In genomic region chr3:32403663-32404062, GRCh38 we compare ENCODE assay signal across 12 cellular contexts. TPM values are rescaled to one million over a fixed set of nuclear protein-coding genes. Genes with fewer than 3 reads are reported as not detected.
DNase-seq lines count a peak whose midpoint lies in the region; ATAC-seq, FAIRE-seq and TF ChIP-seq lines count a peak whose summit lies in the region.
"Had no signal": no experiment of that assay in that cellular context is flagged by ENCODE, and none has a peak within 500 bp of the region (broad histone marks: within the 10 kb centered on the region; RNA-seq: fewer than 3 reads in every experiment).

No MANE protein-coding gene starts in this region.

- no peak for ATAC-seq in activated T-cell treated with anti-CD3 and anti-CD28 coated beads, Interleukin-2, amount 50 U/mL, for 4 hours
- no peak for ATAC-seq in activated T-helper 17 cell treated with anti-CD3 and anti-CD28 coated beads, Interleukin-2, amount 50 U/mL, for 72 hours (replicated peaks)
- ATAC-seq in HG02852 (IDR thresholded peaks at IDR 0.05; ENCODE audit: unreplicated experiment) = no peak
- no peak for ATAC-seq in pancreas

- H3K27me3 ChIP-seq in neutrophil (no peaks in the 10 kb centered on the region), pancreas (no peaks in the 10 kb centered on the region)
- H3K27me3 ChIP-seq: BE2C, SJSA1 had no signal

- H3K4me1 Mint-ChIP-seq in activated T-cell treated with anti-CD3 and anti-CD28 coated beads, Interleukin-2, amount 50 U/mL, for 24 hours (ENCODE audit: low read depth) = peaks cover 83% of the 10 kb centered on the region
- H3K4me1 Mint-ChIP-seq in activated T-cell treated with anti-CD3 and anti-CD28 coated beads, Interleukin-2, amount 50 U/mL, for 4 hours (ENCODE audit: low read depth) = peaks cover 70% of the 10 kb centered on the region
- peaks cover 36% of the 10 kb centered on the region for H3K4me1 Mint-ChIP-seq in activated T-helper 17 cell treated with anti-CD3 and anti-CD28 coated beads, Interleukin-2, amount 50 U/mL, for 72 hours

- peaks cover 27% of the 10 kb centered on the region for H3K36me3 Mint-ChIP-seq in activated T-cell treated with anti-CD3 and anti-CD28 coated beads, Interleukin-2, amount 50 U/mL, for 24 hours (ENCODE audit: low read depth)
- H3K36me3 Mint-ChIP-seq in activated T-cell treated with anti-CD3 and anti-CD28 coated beads, Interleukin-2, amount 50 U/mL, for 4 hours (ENCODE audit: insufficient read depth) = peaks cover 7% of the 10 kb centered on the region
- H3K36me3 Mint-ChIP-seq in activated T-helper 17 cell treated with anti-CD3 and anti-CD28 coated beads, Interleukin-2, amount 50 U/mL, for 72 hours (ENCODE audit: low read depth) = peaks cover 5% of the 10 kb centered on the region

- DNase-seq in activated T-cell treated with anti-CD3 and anti-CD28 coated beads, Interleukin-2, amount 50 U/mL, for 24 hours = no peak
- no peak for DNase-seq in activated T-cell treated with anti-CD3 and anti-CD28 coated beads, Interleukin-2, amount 50 U/mL, for 4 hours
- DNase-seq in NCI-H2029 treated with DMSO at 0.1 percent for 48 hours (lab: John Stamatoyannopoulos, UW) (peak; percentile 65), HUDEP-2 (lab: John Stamatoyannopoulos, UW; ENCODE audit: unreplicated experiment in 76 of 76) (no peak), pancreas (no peak)
- DNase-seq: activated CD4-positive, alpha-beta T cell treated with anti-CD3 and anti-CD28 coated beads for 48 hours; BE2C; islet precursor cell had no signal

- H3K4me1 ChIP-seq in neutrophil (ENCODE audit: control insufficient read depth in 1 of 2, insufficient read depth in 1 of 2, low read depth in 1 of 2, low read length in 1 of 2) (peaks cover 91 to 92% of the 10 kb centered on the region in 2 experiments), pancreas (peaks cover 5 to 24% (median 15%) of the 10 kb centered on the region in 3 donors)
- H3K4me1 ChIP-seq: BE2C had no signal

- TF ChIP-seq CTCF in neutrophil (IDR thresholded peaks at IDR 0.05) (no peak), pancreas (IDR thresholded peaks at IDR 0.05) (no peak)

- no peaks in the 10 kb centered on the region for H3K27me3 Mint-ChIP-seq in activated T-cell treated with anti-CD3 and anti-CD28 coated beads, Interleukin-2, amount 50 U/mL, for 24 hours
- H3K27me3 Mint-ChIP-seq in activated T-cell treated with anti-CD3 and anti-CD28 coated beads, Interleukin-2, amount 50 U/mL, for 4 hours (ENCODE audit: low read depth) = no peaks in the 10 kb centered on the region
- no peaks in the 10 kb centered on the region for H3K27me3 Mint-ChIP-seq in activated T-helper 17 cell treated with anti-CD3 and anti-CD28 coated beads, Interleukin-2, amount 50 U/mL, for 72 hours

- peaks cover 7% of the 10 kb centered on the region for H3K36me3 ChIP-seq in neutrophil
- H3K36me3 ChIP-seq in pancreas = no peaks in the 10 kb centered on the region
- H3K36me3 ChIP-seq: BE2C, SJSA1 had no signal

- H3K4me3 Mint-ChIP-seq in activated T-cell treated with anti-CD3 and anti-CD28 coated beads, Interleukin-2, amount 50 U/mL, for 24 hours = no peak overlapping the region
- H3K4me3 Mint-ChIP-seq in activated T-cell treated with anti-CD3 and anti-CD28 coated beads, Interleukin-2, amount 50 U/mL, for 4 hours = no peak overlapping the region
- peak overlapping the region; percentile 93 for H3K4me3 Mint-ChIP-seq in activated T-helper 17 cell treated with anti-CD3 and anti-CD28 coated beads, Interleukin-2, amount 50 U/mL, for 72 hours

- WGBS in pancreas, 2 donors = 75 to 78% methylated on average over 3 of the region's 3 CpGs

- H3K27ac Mint-ChIP-seq in activated T-cell treated with anti-CD3 and anti-CD28 coated beads, Interleukin-2, amount 50 U/mL, for 24 hours = peak overlapping the region; percentile 89
- no peak overlapping the region for H3K27ac Mint-ChIP-seq in activated T-helper 17 cell treated with anti-CD3 and anti-CD28 coated beads, Interleukin-2, amount 50 U/mL, for 72 hours

- no peaks in the 10 kb centered on the region for H3K9me3 ChIP-seq in neutrophil
- no peaks in the 10 kb centered on the region for H3K9me3 ChIP-seq in pancreas
- H3K9me3 ChIP-seq: BE2C, SJSA1 had no signal

- H3K4me3 ChIP-seq in neutrophil (ENCODE audit: low read depth in 1 of 2, low read length in 1 of 2) (no peak overlapping the region), pancreas (no peak overlapping the region)
- H3K4me3 ChIP-seq: SJSA1 had no signal

- no peak for FAIRE-seq in pancreas (lab: Jason Lieb, UNC)

- H3K27ac ChIP-seq in neutrophil (peak overlapping the region; percentile 87), pancreas (peak overlapping the region in 2 of 4 donors; percentile 93 to 94)
- H3K27ac ChIP-seq: SJSA1 had no signal

- H3K9me3 Mint-ChIP-seq in activated T-cell treated with anti-CD3 and anti-CD28 coated beads, Interleukin-2, amount 50 U/mL, for 24 hours = no peaks in the 10 kb centered on the region
- no peaks in the 10 kb centered on the region for H3K9me3 Mint-ChIP-seq in activated T-cell treated with anti-CD3 and anti-CD28 coated beads, Interleukin-2, amount 50 U/mL, for 4 hours
- H3K9me3 Mint-ChIP-seq in activated T-helper 17 cell treated with anti-CD3 and anti-CD28 coated beads, Interleukin-2, amount 50 U/mL, for 72 hours = no peaks in the 10 kb centered on the region

- intact Hi-C loops in pancreas (cut with DNase I) = no loop called here

RNA-seq across cellular contexts. Expression of gene CMTM7, which starts 12.0 kb away (rescaled TPM):
- 10 to 100 TPM; 19.1 to 23.2 (median 21.3) TPM for total RNA-seq in activated T-cell treated with anti-CD3 and anti-CD28 coated beads, Interleukin-2, amount 50 U/mL, for 4 hours
- total RNA-seq in activated T-helper 17 cell treated with anti-CD3 and anti-CD28 coated beads, Interleukin-2, amount 50 U/mL, for 72 hours = 10 to 100 TPM; 26.9 to 51.1 TPM
- total RNA-seq in pancreas = 10 to 100 TPM in 3 of 6 donors, 1 to 10 TPM in 3; 6.1 to 21.4 (median 9.8) TPM
- polyA plus RNA-seq in pancreas = 10 to 100 TPM; 18.9 to 23.8 TPM
